Comparison of ENCODE assay signal across 9 cellular contexts in the genomic region with DNA sequence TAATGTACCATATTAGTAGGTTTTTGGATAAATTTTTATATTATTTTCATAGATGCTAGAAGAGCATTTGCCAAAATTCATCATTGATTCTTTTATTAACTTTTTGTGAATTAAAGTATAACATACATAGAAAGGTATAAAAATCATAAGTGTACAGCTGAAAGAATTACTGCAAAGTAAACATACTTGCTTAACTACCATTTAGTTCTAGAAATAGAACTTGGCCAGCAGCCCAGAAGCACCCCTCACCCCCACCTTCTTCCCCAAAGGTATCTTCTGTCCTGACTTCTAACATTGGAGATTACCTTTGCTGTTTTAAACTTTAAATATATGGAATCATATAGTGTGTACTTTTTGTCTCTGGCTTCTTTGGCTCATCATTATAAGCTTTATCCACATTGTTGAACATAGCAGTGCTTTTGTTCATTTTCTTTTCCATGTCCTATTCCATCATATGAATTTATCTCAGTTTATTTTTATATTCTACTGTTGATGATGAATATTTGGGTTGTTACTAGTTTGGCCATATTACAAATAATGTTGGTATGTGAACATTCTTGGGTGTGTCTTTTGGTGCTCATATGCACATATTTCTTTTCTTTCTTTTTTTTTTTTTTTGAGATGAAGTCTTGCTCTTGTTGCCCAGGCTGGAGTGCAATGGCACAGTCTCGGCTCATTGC.
DNase-seq lines count a peak whose midpoint lies in the region; ATAC-seq and TF ChIP-seq lines count a peak whose summit lies in the region.
"Had no signal": no experiment of that assay in that cellular context is flagged by ENCODE, and none has a peak within 500 bp of the region (broad histone marks: within the 10 kb centered on the region; RNA-seq: fewer than 3 reads in every experiment).

No MANE protein-coding gene starts in this region.

- DNase-seq in heart left ventricle (peak in 2 of 5 donors; percentile 30 to 36), right atrium auricular region (ENCODE audit: low spot score) (no peak), OCI-M1 (lab: John Stamatoyannopoulos, UW) (peak; percentile 13), fibroblast of pulmonary artery (ENCODE audit: low read depth) (peak; percentile 71), aorta (no peak), cerebellar cortex (ENCODE audit: low spot score) (no peak), vagina (ENCODE audit: extremely low spot score in 2 of 2) (no peak), cerebellar nuclear complex (lab: John Stamatoyannopoulos, UW) (no peak)
- DNase-seq: activated CD8-positive, alpha-beta memory T cell treated with anti-CD3 and anti-CD28 coated beads, Interleukin-2, amount 50 U/mL, for 4 hours had no signal

- TF ChIP-seq POLR2A in heart left ventricle (IDR thresholded peaks at IDR 0.05) (no peak), vagina (IDR thresholded peaks at IDR 0.05) (no peak)

- intact Hi-C loops in heart left ventricle (cut with DNase I) (loop anchor here in 1 of 10 donors (10.0 kb wide), 1 partner anchor 71 kb away; no protein-coding TSS in a partner anchor), aorta (cut with DNase I) (loop anchor here in 1 of 2 donors (5.0 kb wide), 1 partner anchor 533 kb away; the partner anchor contains the start of gene KAT6B), vagina (cut with DNase I) (no loop called here)

- H3K36me3 ChIP-seq in heart left ventricle (no peaks in the 10 kb centered on the region), right atrium auricular region (no peaks in the 10 kb centered on the region), aorta (ENCODE audit: control insufficient read depth in 1 of 2, insufficient read depth in 2 of 2, low read length in 1 of 2) (no peaks in the 10 kb centered on the region), vagina (no peaks in the 10 kb centered on the region)

- 69 to 80% (median 71%) methylated on average over 1 of the region's 1 CpG for WGBS in heart left ventricle, 4 donors
- 13 to 29% methylated on average over 1 of the region's 1 CpG for WGBS in aorta, 2 donors

- peaks cover 0 to 30% (median 11%) of the 10 kb centered on the region in 12 donors for H3K4me1 ChIP-seq in heart left ventricle
- peaks cover 0 to 36% of the 10 kb centered on the region in 2 donors for H3K4me1 ChIP-seq in right atrium auricular region
- H3K4me1 ChIP-seq in aorta (ENCODE audit: control insufficient read depth in 1 of 2, insufficient read depth in 2 of 2, low read length in 2 of 2) = peaks cover 0 to 2% of the 10 kb centered on the region in 2 donors
- H3K4me1 ChIP-seq in vagina = peaks cover 10% of the 10 kb centered on the region

- H3K27me3 ChIP-seq in heart left ventricle (no peaks in the 10 kb centered on the region), right atrium auricular region (no peaks in the 10 kb centered on the region), aorta (ENCODE audit: control insufficient read depth in 1 of 2, insufficient read depth in 2 of 2, low read length in 1 of 2) (no peaks in the 10 kb centered on the region), vagina (no peaks in the 10 kb centered on the region)

- ATAC-seq in heart left ventricle (peak; percentile 13 to 60 (median 50)), aorta (ENCODE audit: low FRiP score) (peak; percentile 56)

- no peak overlapping the region for H3K4me3 ChIP-seq in heart left ventricle
- no peak overlapping the region for H3K4me3 ChIP-seq in right atrium auricular region
- H3K4me3 ChIP-seq in fibroblast of pulmonary artery (replicated peaks; ENCODE audit: low read depth, low read length) = no peak overlapping the region
- H3K4me3 ChIP-seq in aorta (ENCODE audit: low read length in 2 of 2) = no peak overlapping the region
- no peak overlapping the region for H3K4me3 ChIP-seq in vagina

- H3K27ac ChIP-seq in heart left ventricle = peak overlapping the region in 9 of 12 donors; percentile 5 to 64 (median 37)
- H3K27ac ChIP-seq in right atrium auricular region = peak overlapping the region in 1 of 2 donors; percentile 41
- peak overlapping the region in 1 of 2 donors; percentile 91 for H3K27ac ChIP-seq in aorta (ENCODE audit: low read depth in 1 of 2, low read length in 2 of 2)
- no peak overlapping the region for H3K27ac ChIP-seq in vagina

- TF ChIP-seq CTCF in heart left ventricle (IDR thresholded peaks at IDR 0.05) = no peak
- no peak for TF ChIP-seq CTCF in right atrium auricular region (IDR thresholded peaks at IDR 0.05)
- no peak for TF ChIP-seq CTCF in fibroblast of pulmonary artery (IDR thresholded peaks at IDR 0.05; ENCODE audit: low read length, missing control alignments)
- no peak for TF ChIP-seq CTCF in vagina (IDR thresholded peaks at IDR 0.05)

- H3K9me3 ChIP-seq in heart left ventricle (no peaks in the 10 kb centered on the region), right atrium auricular region (no peaks in the 10 kb centered on the region), aorta (ENCODE audit: control insufficient read depth, low read length) (no peaks in the 10 kb centered on the region), vagina (no peaks in the 10 kb centered on the region)

Comparison
In these comparisons a context has a peak if more than half of its experiments do, and no peak if none do; other contexts are left out.
1. DNase-seq: peak in OCI-M1 (single experiment) and fibroblast of pulmonary artery (single experiment); none in right atrium auricular region (single experiment), aorta (0 of 2), cerebellar cortex (single experiment), vagina (0 of 2) and cerebellar nuclear complex (0 of 2).